Comparison of ENCODE assay signal across 2 cellular contexts in genomic region chr2:46800625-46801024, GRCh38.
TF ChIP-seq lines count a peak whose summit lies in the region.

No MANE protein-coding gene starts in this region.

TF ChIP-seq in SK-N-SH, 30 proteins besides CTCF, POLR2A, EP300 and RAD21 (continued from another document):
- no peak for TF ChIP-seq ZBTB33 (IDR thresholded peaks at IDR 0.05; ENCODE audit: borderline replicate concordance, low read depth)
- TF ChIP-seq ELF1 (IDR thresholded peaks at IDR 0.05): no peak
- no peak for TF ChIP-seq PBX3 (IDR thresholded peaks at IDR 0.05)
- TF ChIP-seq POLR2AphosphoS5 (IDR thresholded peaks at IDR 0.05; ENCODE audit: low read depth, low read length): no peak
- TF ChIP-seq TAF1 (IDR thresholded peaks at IDR 0.05; ENCODE audit: borderline replicate concordance, low read depth, low read length): no peak
- no peak for TF ChIP-seq YY1 (IDR thresholded peaks at IDR 0.05; ENCODE audit: low read depth)
- TF ChIP-seq JUND (IDR thresholded peaks at IDR 0.05): no peak
- no peak for TF ChIP-seq USF1 (IDR thresholded peaks at IDR 0.05; ENCODE audit: borderline replicate concordance, low read depth)
- TF ChIP-seq FOXJ3 (CRISPR knock-in tag; IDR thresholded peaks at IDR 0.05): no peak
- no peak for TF ChIP-seq IRF3 (IDR thresholded peaks at IDR 0.05; ENCODE audit: low read depth, low read length)
- TF ChIP-seq MEF2A (IDR thresholded peaks at IDR 0.05; ENCODE audit: borderline replicate concordance, low read depth): no peak

TF ChIP-seq in SK-N-SH treated with all-trans-retinoic acid at 6 μM for 48 hours, 23 proteins besides CTCF, POLR2A, EP300 and RAD21 (continued from another document):
- no peak for TF ChIP-seq PATZ1 (CRISPR knock-in tag; IDR thresholded peaks at IDR 0.05; ENCODE audit: borderline replicate concordance)
- TF ChIP-seq BACH2 (CRISPR knock-in tag; IDR thresholded peaks at IDR 0.05; ENCODE audit: borderline replicate concordance): no peak
- no peak for TF ChIP-seq ISL1 (CRISPR knock-in tag; IDR thresholded peaks at IDR 0.05)
- TF ChIP-seq OSR1 (CRISPR knock-in tag; IDR thresholded peaks at IDR 0.05): no peak
- no peak for TF ChIP-seq ZFP30 (CRISPR knock-in tag; IDR thresholded peaks at IDR 0.05)
TF ChIP-seq in SK-N-SH treated with all-trans-retinoic acid at 6 μM for 48 hours: peak in this region for 0.
